20 cellular contexts compared by ENCODE assay signal in genomic region chr22:49322231-49322630, GRCh38.
DNase-seq lines count a peak whose midpoint lies in the region; ATAC-seq, FAIRE-seq and TF ChIP-seq lines count a peak whose summit lies in the region.
"Had no signal": no experiment of that assay in that cellular context is flagged by ENCODE, and none has a peak within 500 bp of the region (broad histone marks: within the 10 kb centered on the region; RNA-seq: fewer than 3 reads in every experiment).

No MANE protein-coding gene starts in this region.

- H3K27ac Mint-ChIP-seq in GM23338 = no peak overlapping the region
- H3K27ac Mint-ChIP-seq: CD14-positive monocyte had no signal

- H3K36me3 ChIP-seq in kidney (ENCODE audit: control insufficient read depth in 1 of 2, insufficient read depth in 2 of 2, low read length in 2 of 2) (no peaks in the 10 kb centered on the region), GM23338 (ENCODE audit: insufficient read depth) (peaks cover under 1% of the 10 kb centered on the region; the same call in 1 of the 2 replicates), OCI-LY7 (ENCODE audit: insufficient read depth, low read length) (no peaks in the 10 kb centered on the region)
- H3K36me3 ChIP-seq: HAP-1 had no signal

- no peak for FAIRE-seq in kidney (lab: Jason Lieb, UNC)

- ATAC-seq in GM23338 = no peak
- ATAC-seq: Panc1, Right ventricle myocardium inferior had no signal

- no TSS peak for BruUV-seq in OCI-LY7 (replicated peaks; lab: Mats Ljungman, UMichigan)

- H3K27me3 Mint-ChIP-seq in GM23338 (ENCODE audit: insufficient read depth, low read depth, poor library complexity) = peaks cover 2% of the 10 kb centered on the region

- H4K20me1 ChIP-seq in GM23338 (replicated peaks; ENCODE audit: insufficient read depth) (no peaks in the 10 kb centered on the region), OCI-LY7 (ENCODE audit: insufficient read depth, low read length) (no peaks in the 10 kb centered on the region)

- H3K79me2 ChIP-seq in GM23338 (replicated peaks; ENCODE audit: insufficient read depth) = no peaks in the 10 kb centered on the region
- no peaks in the 10 kb centered on the region for H3K79me2 ChIP-seq in OCI-LY7 (ENCODE audit: insufficient read depth, low read depth, low read length)

- no peaks in the 10 kb centered on the region for H3K4me1 ChIP-seq in kidney (ENCODE audit: control insufficient read depth in 1 of 2, insufficient read depth in 1 of 2, low read depth in 1 of 2, low read length in 2 of 2)
- H3K4me1 ChIP-seq in GM23338 (ENCODE audit: insufficient read depth) = no peaks in the 10 kb centered on the region
- no peaks in the 10 kb centered on the region for H3K4me1 ChIP-seq in OCI-LY7 (ENCODE audit: insufficient read depth, low read length, poor library complexity, severe bottlenecking)
- H3K4me1 ChIP-seq: HAP-1 had no signal

- H3K4me2 ChIP-seq in GM23338 (no peak overlapping the region), OCI-LY7 (ENCODE audit: low read length) (no peak overlapping the region)
- H3K4me2 ChIP-seq: KMS-11 had no signal

- H3K4me3 Mint-ChIP-seq in GM23338 = no peak overlapping the region
- H3K4me3 Mint-ChIP-seq: CD14-positive monocyte had no signal

- H3K4me1 Mint-ChIP-seq in GM23338 = no peaks in the 10 kb centered on the region
- H3K4me1 Mint-ChIP-seq: CD14-positive monocyte had no signal

- no peaks in the 10 kb centered on the region for H3K36me3 Mint-ChIP-seq in GM23338 (ENCODE audit: low read depth)
- H3K36me3 Mint-ChIP-seq: CD14-positive monocyte had no signal

- no peaks in the 10 kb centered on the region for H3F3A ChIP-seq in GM23338 (replicated peaks; ENCODE audit: low read depth)

- H3K4me3 ChIP-seq in kidney (ENCODE audit: low read length in 2 of 2) (no peak overlapping the region), GM23338 (no peak overlapping the region), OCI-LY7 (ENCODE audit: low read depth, low read length, poor library complexity, severe bottlenecking) (no peak overlapping the region)
- H3K4me3 ChIP-seq: HAP-1 had no signal

- H2AFZ ChIP-seq in GM23338 (no peak overlapping the region), OCI-LY7 (ENCODE audit: low read length) (no peak overlapping the region)

- H3K9me3 ChIP-seq in kidney (ENCODE audit: control insufficient read depth in 1 of 2, low read length in 2 of 2) (peaks cover 0 to 3% of the 10 kb centered on the region in 2 donors), OCI-LY7 (ENCODE audit: low read length) (peaks cover 2% of the 10 kb centered on the region; the same call in 1 of the 2 replicates)
- H3K9me3 ChIP-seq: HAP-1 had no signal

- CTCF ChIA-PET in OCI-LY7 (lab: Charles Lee; ENCODE audit: unreplicated experiment) = no interaction called here

- TF ChIP-seq CTCF in kidney (IDR thresholded peaks at IDR 0.05; ENCODE audit: borderline replicate concordance, extremely low read depth, insufficient read depth) = no peak
- no peak for TF ChIP-seq CTCF in GM23338 (conservative IDR thresholded peaks at IDR 0.05; ENCODE audit: low read depth in 2 of 2)
- TF ChIP-seq CTCF in OCI-LY7 (conservative IDR thresholded peaks at IDR 0.05; ENCODE audit: low read length) = no peak

- no peak overlapping the region for H3K9ac ChIP-seq in kidney (ENCODE audit: low read length in 2 of 2)
- H3K9ac ChIP-seq: KMS-11 had no signal

- H3K27ac ChIP-seq in kidney (ENCODE audit: low read depth in 2 of 2, low read length in 2 of 2) (no peak overlapping the region), GM23338 (ENCODE audit: low read depth) (no peak overlapping the region), OCI-LY7 (ENCODE audit: low read depth, low read length, poor library complexity, severe bottlenecking) (no peak overlapping the region)
- H3K27ac ChIP-seq: KMS-11 had no signal

- peak; percentile 8 for DNase-seq in activated effector memory CD4-positive, alpha-beta T cell treated with anti-CD3 and anti-CD28 coated beads, Interleukin-2, amount 50 U/mL, for 16 hours
- no peak for DNase-seq in activated effector memory CD4-positive, alpha-beta T cell treated with Interleukin-2 at 50 U/mL for 16 hours
- DNase-seq in kidney (peak; percentile 55), posterior vena cava (ENCODE audit: low spot score) (peak; percentile 61), GM23338 (ENCODE audit: low spot score) (no peak), OCI-LY7 (ENCODE audit: low spot score) (no peak)
- DNase-seq in activated CD4-positive, alpha-beta T cell treated with anti-CD3 and anti-CD28 coated beads, Interleukin-2, amount 50 U/mL, for 4 hours = no peak
- DNase-seq: ACHN, AML-193, COR-L47, DMS153, NCI-H1048, NCI-H1436 treated with DMSO at 0.1 percent for 48 hours, NCI-H226, NCI-H524 treated with DMSO at 0.1 percent for 48 hours had no signal

- H3K27me3 ChIP-seq in GM23338 (ENCODE audit: insufficient read depth) = no peaks in the 10 kb centered on the region; the same call in 1 of the 2 replicates

- H3K9me3 Mint-ChIP-seq in GM23338 = no peaks in the 10 kb centered on the region; the same call in 2 of the 3 replicates

- intact Hi-C loops in kidney (cut with DNase I) = no loop called here
- intact Hi-C loops in posterior vena cava (cut with DNase I) = no loop called here
- intact Hi-C loops in OCI-LY7 (cut with micrococcal nuclease; ENCODE audit: unreplicated experiment) = no loop called here

- H3K9me2 ChIP-seq in GM23338 (ENCODE audit: insufficient read depth) (no peaks in the 10 kb centered on the region), OCI-LY7 (ENCODE audit: insufficient read depth, low read length) (no peaks in the 10 kb centered on the region)

- POLR2A ChIA-PET in OCI-LY7 (lab: Charles Lee) = no interaction called here

TF ChIP-seq in GM23338, 12 proteins besides CTCF, POLR2A, EP300 and RAD21 (continues in another document):
- TF ChIP-seq JUNB (IDR thresholded peaks at IDR 0.05; ENCODE audit: unreplicated experiment) (no peak), ETS1 (IDR thresholded peaks at IDR 0.05) (no peak), STAT1 (IDR thresholded peaks at IDR 0.05; ENCODE audit: unreplicated experiment) (no peak), EZH2 (IDR thresholded peaks at IDR 0.05; ENCODE audit: low read depth, unreplicated experiment) (no peak), ZNF114 (CRISPR knock-in tag; IDR thresholded peaks at IDR 0.05) (no peak), CREB1 (CRISPR knock-in tag; IDR thresholded peaks at IDR 0.05; ENCODE audit: low read depth) (no peak)

Comparison
In these comparisons a context has a peak if more than half of its experiments do, and no peak if none do; other contexts are left out.
1. DNase-seq: peak in activated effector memory CD4-positive, alpha-beta T cell treated with anti-CD3 and anti-CD28 coated beads, Interleukin-2, amount 50 U/mL, for 16 hours (single experiment), kidney (single experiment) and posterior vena cava (single experiment); none in activated effector memory CD4-positive, alpha-beta T cell treated with Interleukin-2 at 50 U/mL for 16 hours (single experiment), GM23338 (single experiment), OCI-LY7 (single experiment) and activated CD4-positive, alpha-beta T cell treated with anti-CD3 and anti-CD28 coated beads, Interleukin-2, amount 50 U/mL, for 4 hours (0 of 2).